1 cellular context compared by ENCODE assay signal in genomic region chr6:30041821-30042220, GRCh38.
TF ChIP-seq lines count a peak whose summit lies in the region.

No MANE protein-coding gene starts in this region.

TF ChIP-seq in HepG2, 621 proteins besides CTCF, POLR2A, EP300 and RAD21:
- TF ChIP-seq PPARG (CRISPR knock-in tag; conservative IDR thresholded peaks at IDR 0.05) = 0 out of 2 replicates have a peak, but pooled peaks have one; percentile 46
- no peak for TF ChIP-seq ZNF570 (CRISPR knock-in tag; IDR thresholded peaks at IDR 0.05; ENCODE audit: borderline replicate concordance)
- no peak for TF ChIP-seq ZNF777 (CRISPR knock-in tag; IDR thresholded peaks at IDR 0.05)
- no peak for TF ChIP-seq ZNF547 (CRISPR knock-in tag; IDR thresholded peaks at IDR 0.05)
- TF ChIP-seq CEBPG (CRISPR knock-in tag; IDR thresholded peaks at IDR 0.05) = peak; percentile 47; the same call in 1 of the 2 replicates
- no peak for TF ChIP-seq ZNF749 (CRISPR knock-in tag; IDR thresholded peaks at IDR 0.05; ENCODE audit: borderline replicate concordance)
